8 cellular contexts compared by ENCODE assay signal in the genomic region with DNA sequence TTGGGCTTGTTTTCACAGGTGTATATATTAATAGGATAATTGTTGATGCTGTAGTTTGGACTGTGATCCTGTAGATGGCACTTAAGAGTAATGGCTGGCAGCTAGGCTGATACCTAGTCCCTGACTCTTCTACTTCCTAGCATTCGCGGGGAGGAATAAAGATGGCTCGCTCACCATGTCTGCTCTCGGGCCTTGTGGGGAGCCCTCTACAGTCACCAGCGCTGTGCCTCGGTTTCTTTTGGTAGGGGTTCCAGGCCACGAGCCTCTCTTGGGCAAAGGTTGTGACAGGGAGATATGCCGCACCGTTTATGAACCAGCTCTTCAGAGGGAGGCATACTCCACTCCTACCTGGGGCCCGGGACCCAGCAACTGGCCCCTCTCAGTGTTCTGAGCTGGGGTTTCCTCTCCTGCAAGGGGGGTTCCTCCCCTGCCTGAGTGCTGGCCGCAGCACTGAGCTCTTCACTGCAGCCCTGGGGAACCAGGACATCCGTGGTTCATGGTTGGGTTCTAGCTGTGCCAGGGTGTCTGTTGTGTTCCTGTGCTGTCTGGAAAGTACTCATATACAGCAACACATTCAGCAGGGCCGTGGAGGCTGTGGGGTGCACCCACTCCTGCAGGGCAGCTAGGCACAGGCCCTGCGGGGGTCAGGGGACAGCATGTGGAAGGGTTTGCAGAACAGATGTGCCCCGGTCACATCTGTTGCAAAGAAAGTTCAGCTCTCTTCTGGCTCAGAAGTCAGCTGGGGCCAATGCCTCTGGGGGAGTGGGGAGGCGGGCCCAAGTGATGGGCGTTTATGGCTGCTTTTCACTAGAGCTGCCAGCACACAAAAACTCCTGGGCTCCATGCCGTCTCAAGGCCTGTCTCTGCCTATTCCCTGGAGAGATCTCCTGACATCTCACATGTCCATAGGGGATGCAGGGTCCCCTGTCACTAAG.
DNase-seq lines count a peak whose midpoint lies in the region; ATAC-seq and TF ChIP-seq lines count a peak whose summit lies in the region.

No MANE protein-coding gene starts in this region.

- H3K36me3 Mint-ChIP-seq in activated T-cell treated with anti-CD3 and anti-CD28 coated beads, Interleukin-2, amount 50 U/mL, for 24 hours (ENCODE audit: low read depth), result no peaks in the 10 kb centered on the region
- H3K36me3 Mint-ChIP-seq in natural killer cell, result no peaks in the 10 kb centered on the region

- H3K27me3 ChIP-seq in Loucy (ENCODE audit: insufficient read depth, low read length, poor library complexity, severe bottlenecking), result no peaks in the 10 kb centered on the region

- no peaks in the 10 kb centered on the region for H3F3A ChIP-seq in Loucy (ENCODE audit: low read depth)

- H3K4me2 ChIP-seq in Loucy (ENCODE audit: low read depth, low read length, poor library complexity, severe bottlenecking), result no peak overlapping the region

- H3K9ac ChIP-seq in Loucy (ENCODE audit: low read depth, low read length, poor library complexity, severe bottlenecking), result no peak overlapping the region

- no peaks in the 10 kb centered on the region for H3K4me1 ChIP-seq in Loucy (ENCODE audit: insufficient read depth, low read length, poor library complexity, severe bottlenecking)

- no peaks in the 10 kb centered on the region for H3K9me3 Mint-ChIP-seq in activated T-cell treated with anti-CD3 and anti-CD28 coated beads, Interleukin-2, amount 50 U/mL, for 24 hours
- no peaks in the 10 kb centered on the region for H3K9me3 Mint-ChIP-seq in natural killer cell

- TF ChIP-seq CTCF in Loucy (conservative IDR thresholded peaks at IDR 0.05; ENCODE audit: low read length) (peak; percentile 56), epithelial cell of esophagus (IDR thresholded peaks at IDR 0.05; ENCODE audit: insufficient read depth, low read depth, low read length, missing control alignments) (peak; percentile 57), natural killer cell (IDR thresholded peaks at IDR 0.05) (no peak)

- H3K4me3 ChIP-seq in Loucy (ENCODE audit: low read length, poor library complexity, severe bottlenecking) (no peak overlapping the region), epithelial cell of esophagus (ENCODE audit: low read length) (no peak overlapping the region)

- no peaks in the 10 kb centered on the region for H3K4me1 Mint-ChIP-seq in activated T-cell treated with anti-CD3 and anti-CD28 coated beads, Interleukin-2, amount 50 U/mL, for 24 hours (ENCODE audit: low read depth)
- H3K4me1 Mint-ChIP-seq in natural killer cell, result no peaks in the 10 kb centered on the region

- no peaks in the 10 kb centered on the region for H3K79me2 ChIP-seq in Loucy (ENCODE audit: insufficient read depth, low read length)

- ATAC-seq in GM19455 (IDR thresholded peaks at IDR 0.05; ENCODE audit: unreplicated experiment) (peak; percentile 77), natural killer cell (no peak)

- intact Hi-C loops in natural killer cell (cut with micrococcal nuclease), result no loop called here

- peak; percentile 91 for DNase-seq in DMS53 (lab: John Stamatoyannopoulos, UW)
- peak; percentile 28 for DNase-seq in epithelial cell of esophagus (ENCODE audit: low read depth)
- no peak for DNase-seq in activated T-cell treated with anti-CD3 and anti-CD28 coated beads, Interleukin-2, amount 50 U/mL, for 24 hours
- no peak for DNase-seq in natural killer cell
- no peak for DNase-seq in NCI-H226
- DNase-seq in NCI-H446 treated with DMSO at 0.1 percent for 48 hours (lab: John Stamatoyannopoulos, UW), result no peak

- no peaks in the 10 kb centered on the region for H3K27me3 Mint-ChIP-seq in activated T-cell treated with anti-CD3 and anti-CD28 coated beads, Interleukin-2, amount 50 U/mL, for 24 hours
- no peaks in the 10 kb centered on the region for H3K27me3 Mint-ChIP-seq in natural killer cell (ENCODE audit: low read depth in 2 of 2)

- no peaks in the 10 kb centered on the region for H3K36me3 ChIP-seq in Loucy (ENCODE audit: insufficient read depth, low read length)

- H3K27ac Mint-ChIP-seq in activated T-cell treated with anti-CD3 and anti-CD28 coated beads, Interleukin-2, amount 50 U/mL, for 24 hours, result no peak overlapping the region
- H3K27ac Mint-ChIP-seq in natural killer cell, result no peak overlapping the region

- H3K9me2 ChIP-seq in Loucy (replicated peaks; ENCODE audit: low read depth, low read length), result no peaks in the 10 kb centered on the region

- peak overlapping the region; percentile 41; the same call in 1 of the 2 replicates for H2AFZ ChIP-seq in Loucy (ENCODE audit: low read length)

- no peak overlapping the region for H3K4me3 Mint-ChIP-seq in activated T-cell treated with anti-CD3 and anti-CD28 coated beads, Interleukin-2, amount 50 U/mL, for 24 hours
- no peak overlapping the region for H3K4me3 Mint-ChIP-seq in natural killer cell

- no peaks in the 10 kb centered on the region for H3K9me3 ChIP-seq in Loucy (ENCODE audit: insufficient read depth, low read depth, low read length)

- H4K20me1 ChIP-seq in Loucy (ENCODE audit: insufficient read depth, low read length, poor library complexity, severe bottlenecking), result no peaks in the 10 kb centered on the region

Comparison
In these comparisons a context has a peak if more than half of its experiments do, and no peak if none do; other contexts are left out.
1. DNase-seq: peak in DMS53 (single experiment) and epithelial cell of esophagus (single experiment); none in activated T-cell treated with anti-CD3 and anti-CD28 coated beads, Interleukin-2, amount 50 U/mL, for 24 hours (single experiment), natural killer cell (single experiment), NCI-H226 (single experiment) and NCI-H446 treated with DMSO at 0.1 percent for 48 hours (single experiment).